In genomic region chr9:128322342-128323191, GRCh38 we compare ENCODE assay signal across 1 cellular context.
TF ChIP-seq lines count a peak whose summit lies in the region.

Gene COQ4 (plus strand): TSS chr9:128322839. CDS start chr9:128322859, 20 bp downstream.
Gene TRUB2 (minus strand): TSS chr9:128322447. CDS start chr9:128322408, 39 bp downstream.

TF ChIP-seq in HEK293, 187 proteins besides CTCF, POLR2A, EP300 and RAD21 (continued from another document and continues in another):
- TF ChIP-seq ZSCAN18 (tag by site-specific recombination; IDR thresholded peaks at IDR 0.05) = peak; percentile 37; the same call in 1 of the 2 replicates
- TF ChIP-seq ZNF830 (tag by site-specific recombination; IDR thresholded peaks at IDR 0.05; ENCODE audit: low read depth) = no peak
- TF ChIP-seq GLI2 (tag by site-specific recombination; IDR thresholded peaks at IDR 0.05; ENCODE audit: borderline replicate concordance, low read depth) = no peak
- peak; percentile 76 for TF ChIP-seq SP2 (tag by site-specific recombination; IDR thresholded peaks at IDR 0.05)
- peak; percentile 69 for TF ChIP-seq ZNF610 (tag by site-specific recombination; IDR thresholded peaks at IDR 0.05; ENCODE audit: borderline replicate concordance)
- peak; percentile 55 for TF ChIP-seq SCRT2 (tag by site-specific recombination; IDR thresholded peaks at IDR 0.05)
- TF ChIP-seq ZNF324 (tag by site-specific recombination; IDR thresholded peaks at IDR 0.05) = peak; percentile 89
- TF ChIP-seq, protein P1, sequence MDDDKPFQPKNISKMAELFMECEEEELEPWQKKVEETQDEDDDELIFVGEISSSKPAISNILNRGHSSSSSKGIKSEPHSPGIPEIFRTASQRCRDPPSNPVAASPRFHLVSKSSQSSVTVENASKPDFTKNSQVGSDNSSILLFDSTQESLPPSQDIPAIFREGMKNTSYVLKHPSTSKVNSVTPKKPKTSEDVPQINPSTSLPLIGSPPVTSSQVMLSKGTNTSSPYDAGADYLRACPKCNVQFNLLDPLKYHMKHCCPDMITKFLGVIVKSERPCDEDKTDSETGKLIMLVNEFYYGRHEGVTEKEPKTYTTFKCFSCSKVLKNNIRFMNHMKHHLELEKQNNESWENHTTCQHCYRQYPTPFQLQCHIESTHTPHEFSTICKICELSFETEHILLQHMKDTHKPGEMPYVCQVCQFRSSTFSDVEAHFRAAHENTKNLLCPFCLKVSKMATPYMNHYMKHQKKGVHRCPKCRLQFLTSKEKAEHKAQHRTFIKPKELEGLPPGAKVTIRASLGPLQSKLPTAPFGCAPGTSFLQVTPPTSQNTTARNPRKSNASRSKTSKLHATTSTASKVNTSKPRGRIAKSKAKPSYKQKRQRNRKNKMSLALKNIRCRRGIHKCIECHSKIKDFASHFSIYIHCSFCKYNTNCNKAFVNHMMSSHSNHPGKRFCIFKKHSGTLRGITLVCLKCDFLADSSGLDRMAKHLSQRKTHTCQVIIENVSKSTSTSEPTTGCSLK (tag by site-specific recombination; IDR thresholded peaks at IDR 0.05) = no peak
- TF ChIP-seq ZNF350 (tag by site-specific recombination; IDR thresholded peaks at IDR 0.05) = no peak
- TF ChIP-seq ZNF561 (tag by site-specific recombination; IDR thresholded peaks at IDR 0.05; ENCODE audit: borderline replicate concordance) = peak; percentile 80; the same call in 1 of the 2 replicates
- TF ChIP-seq ZNF707 (tag by site-specific recombination; IDR thresholded peaks at IDR 0.05) = no peak
- peak; percentile 71; the same call in 1 of the 2 replicates for TF ChIP-seq TCF7L2 (IDR thresholded peaks at IDR 0.05; ENCODE audit: borderline replicate concordance, low read depth, low read length)
- peak; percentile 95 for TF ChIP-seq ZFP37 (tag by site-specific recombination; IDR thresholded peaks at IDR 0.05)
- no peak; the same call in 1 of the 2 replicates for TF ChIP-seq ZNF768 (tag by site-specific recombination; IDR thresholded peaks at IDR 0.05)
- TF ChIP-seq, protein P2, sequence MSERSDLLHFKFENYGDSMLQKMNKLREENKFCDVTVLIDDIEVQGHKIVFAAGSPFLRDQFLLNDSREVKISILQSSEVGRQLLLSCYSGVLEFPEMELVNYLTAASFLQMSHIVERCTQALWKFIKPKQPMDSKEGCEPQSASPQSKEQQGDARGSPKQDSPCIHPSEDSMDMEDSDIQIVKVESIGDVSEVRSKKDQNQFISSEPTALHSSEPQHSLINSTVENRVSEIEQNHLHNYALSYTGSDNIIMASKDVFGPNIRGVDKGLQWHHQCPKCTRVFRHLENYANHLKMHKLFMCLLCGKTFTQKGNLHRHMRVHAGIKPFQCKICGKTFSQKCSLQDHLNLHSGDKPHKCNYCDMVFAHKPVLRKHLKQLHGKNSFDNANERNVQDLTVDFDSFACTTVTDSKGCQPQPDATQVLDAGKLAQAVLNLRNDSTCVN (tag by site-specific recombination; optimal IDR thresholded peaks at IDR 0.05) = peak; percentile 75
- peak; percentile 69 for TF ChIP-seq KLF10 (tag by site-specific recombination; IDR thresholded peaks at IDR 0.05)
- TF ChIP-seq KLF9 (tag by site-specific recombination; IDR thresholded peaks at IDR 0.05; ENCODE audit: low read depth) = peak; percentile 82
- TF ChIP-seq KLF17 (tag by site-specific recombination; IDR thresholded peaks at IDR 0.05) = peak; percentile 90; the same call in 1 of the 2 replicates
- TF ChIP-seq ZFP69B (tag by site-specific recombination; IDR thresholded peaks at IDR 0.05) = peak; percentile 86
- TF ChIP-seq PRDM10 (tag by site-specific recombination; IDR thresholded peaks at IDR 0.05) = peak; percentile 88
- TF ChIP-seq, protein P3, sequence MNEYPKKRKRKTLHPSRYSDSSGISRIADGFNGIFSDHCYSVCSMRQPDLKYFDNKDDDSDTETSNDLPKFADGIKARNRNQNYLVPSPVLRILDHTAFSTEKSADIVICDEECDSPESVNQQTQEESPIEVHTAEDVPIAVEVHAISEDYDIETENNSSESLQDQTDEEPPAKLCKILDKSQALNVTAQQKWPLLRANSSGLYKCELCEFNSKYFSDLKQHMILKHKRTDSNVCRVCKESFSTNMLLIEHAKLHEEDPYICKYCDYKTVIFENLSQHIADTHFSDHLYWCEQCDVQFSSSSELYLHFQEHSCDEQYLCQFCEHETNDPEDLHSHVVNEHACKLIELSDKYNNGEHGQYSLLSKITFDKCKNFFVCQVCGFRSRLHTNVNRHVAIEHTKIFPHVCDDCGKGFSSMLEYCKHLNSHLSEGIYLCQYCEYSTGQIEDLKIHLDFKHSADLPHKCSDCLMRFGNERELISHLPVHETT (tag by site-specific recombination; IDR thresholded peaks at IDR 0.05) = peak; percentile 99
- TF ChIP-seq, protein P4, sequence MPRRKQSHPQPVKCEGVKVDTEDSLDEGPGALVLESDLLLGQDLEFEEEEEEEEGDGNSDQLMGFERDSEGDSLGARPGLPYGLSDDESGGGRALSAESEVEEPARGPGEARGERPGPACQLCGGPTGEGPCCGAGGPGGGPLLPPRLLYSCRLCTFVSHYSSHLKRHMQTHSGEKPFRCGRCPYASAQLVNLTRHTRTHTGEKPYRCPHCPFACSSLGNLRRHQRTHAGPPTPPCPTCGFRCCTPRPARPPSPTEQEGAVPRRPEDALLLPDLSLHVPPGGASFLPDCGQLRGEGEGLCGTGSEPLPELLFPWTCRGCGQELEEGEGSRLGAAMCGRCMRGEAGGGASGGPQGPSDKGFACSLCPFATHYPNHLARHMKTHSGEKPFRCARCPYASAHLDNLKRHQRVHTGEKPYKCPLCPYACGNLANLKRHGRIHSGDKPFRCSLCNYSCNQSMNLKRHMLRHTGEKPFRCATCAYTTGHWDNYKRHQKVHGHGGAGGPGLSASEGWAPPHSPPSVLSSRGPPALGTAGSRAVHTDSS (tag by site-specific recombination; IDR thresholded peaks at IDR 0.05) = no peak
- peak; percentile 91 for TF ChIP-seq ZNF629 (tag by site-specific recombination; IDR thresholded peaks at IDR 0.05)
- TF ChIP-seq ZNF600 (tag by site-specific recombination; IDR thresholded peaks at IDR 0.05) = 0 out of 2 replicates have a peak, but pooled peaks have one; percentile 57
- peak; percentile 91 for TF ChIP-seq ZNF24 (tag by site-specific recombination; IDR thresholded peaks at IDR 0.05)
- TF ChIP-seq MYNN (tag by site-specific recombination; IDR thresholded peaks at IDR 0.05; ENCODE audit: borderline replicate concordance) = peak; percentile 52; the same call in 1 of the 2 replicates
- peak; percentile 86 for TF ChIP-seq ZEB2 (tag by site-specific recombination; IDR thresholded peaks at IDR 0.05)
- peak; percentile 97 for TF ChIP-seq YY2 (tag by site-specific recombination; IDR thresholded peaks at IDR 0.05)
- TF ChIP-seq ZNF174 (tag by site-specific recombination; IDR thresholded peaks at IDR 0.05) = no peak
- TF ChIP-seq, protein P5, sequence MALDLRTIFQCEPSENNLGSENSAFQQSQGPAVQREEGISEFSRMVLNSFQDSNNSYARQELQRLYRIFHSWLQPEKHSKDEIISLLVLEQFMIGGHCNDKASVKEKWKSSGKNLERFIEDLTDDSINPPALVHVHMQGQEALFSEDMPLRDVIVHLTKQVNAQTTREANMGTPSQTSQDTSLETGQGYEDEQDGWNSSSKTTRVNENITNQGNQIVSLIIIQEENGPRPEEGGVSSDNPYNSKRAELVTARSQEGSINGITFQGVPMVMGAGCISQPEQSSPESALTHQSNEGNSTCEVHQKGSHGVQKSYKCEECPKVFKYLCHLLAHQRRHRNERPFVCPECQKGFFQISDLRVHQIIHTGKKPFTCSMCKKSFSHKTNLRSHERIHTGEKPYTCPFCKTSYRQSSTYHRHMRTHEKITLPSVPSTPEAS (tag by site-specific recombination; IDR thresholded peaks at IDR 0.05) = peak; percentile 62; the same call in 1 of the 2 replicates
- TF ChIP-seq SP3 (tag by site-specific recombination; IDR thresholded peaks at IDR 0.05) = peak; percentile 91
- TF ChIP-seq MZF1 (tag by site-specific recombination; IDR thresholded peaks at IDR 0.05; ENCODE audit: borderline replicate concordance) = no peak
- peak; percentile 70; the same call in 1 of the 2 replicates for TF ChIP-seq ZNF121 (tag by site-specific recombination; IDR thresholded peaks at IDR 0.05)
- TF ChIP-seq ZNF785 (tag by site-specific recombination; IDR thresholded peaks at IDR 0.05) = peak; percentile 92
- TF ChIP-seq, protein P6, sequence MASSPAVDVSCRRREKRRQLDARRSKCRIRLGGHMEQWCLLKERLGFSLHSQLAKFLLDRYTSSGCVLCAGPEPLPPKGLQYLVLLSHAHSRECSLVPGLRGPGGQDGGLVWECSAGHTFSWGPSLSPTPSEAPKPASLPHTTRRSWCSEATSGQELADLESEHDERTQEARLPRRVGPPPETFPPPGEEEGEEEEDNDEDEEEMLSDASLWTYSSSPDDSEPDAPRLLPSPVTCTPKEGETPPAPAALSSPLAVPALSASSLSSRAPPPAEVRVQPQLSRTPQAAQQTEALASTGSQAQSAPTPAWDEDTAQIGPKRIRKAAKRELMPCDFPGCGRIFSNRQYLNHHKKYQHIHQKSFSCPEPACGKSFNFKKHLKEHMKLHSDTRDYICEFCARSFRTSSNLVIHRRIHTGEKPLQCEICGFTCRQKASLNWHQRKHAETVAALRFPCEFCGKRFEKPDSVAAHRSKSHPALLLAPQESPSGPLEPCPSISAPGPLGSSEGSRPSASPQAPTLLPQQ (tag by site-specific recombination; IDR thresholded peaks at IDR 0.05) = peak; percentile 96
- TF ChIP-seq ZNF214 (tag by site-specific recombination; IDR thresholded peaks at IDR 0.05; ENCODE audit: borderline replicate concordance) = no peak
- peak; percentile 19; the same call in 1 of the 2 replicates for TF ChIP-seq ZNF302 (tag by site-specific recombination; IDR thresholded peaks at IDR 0.05; ENCODE audit: low read depth)
- 0 out of 2 replicates have a peak, but pooled peaks have one; percentile 43 for TF ChIP-seq HOXD13 (CRISPR knock-in tag; IDR thresholded peaks at IDR 0.05; ENCODE audit: borderline replicate concordance)
- TF ChIP-seq, protein P7, sequence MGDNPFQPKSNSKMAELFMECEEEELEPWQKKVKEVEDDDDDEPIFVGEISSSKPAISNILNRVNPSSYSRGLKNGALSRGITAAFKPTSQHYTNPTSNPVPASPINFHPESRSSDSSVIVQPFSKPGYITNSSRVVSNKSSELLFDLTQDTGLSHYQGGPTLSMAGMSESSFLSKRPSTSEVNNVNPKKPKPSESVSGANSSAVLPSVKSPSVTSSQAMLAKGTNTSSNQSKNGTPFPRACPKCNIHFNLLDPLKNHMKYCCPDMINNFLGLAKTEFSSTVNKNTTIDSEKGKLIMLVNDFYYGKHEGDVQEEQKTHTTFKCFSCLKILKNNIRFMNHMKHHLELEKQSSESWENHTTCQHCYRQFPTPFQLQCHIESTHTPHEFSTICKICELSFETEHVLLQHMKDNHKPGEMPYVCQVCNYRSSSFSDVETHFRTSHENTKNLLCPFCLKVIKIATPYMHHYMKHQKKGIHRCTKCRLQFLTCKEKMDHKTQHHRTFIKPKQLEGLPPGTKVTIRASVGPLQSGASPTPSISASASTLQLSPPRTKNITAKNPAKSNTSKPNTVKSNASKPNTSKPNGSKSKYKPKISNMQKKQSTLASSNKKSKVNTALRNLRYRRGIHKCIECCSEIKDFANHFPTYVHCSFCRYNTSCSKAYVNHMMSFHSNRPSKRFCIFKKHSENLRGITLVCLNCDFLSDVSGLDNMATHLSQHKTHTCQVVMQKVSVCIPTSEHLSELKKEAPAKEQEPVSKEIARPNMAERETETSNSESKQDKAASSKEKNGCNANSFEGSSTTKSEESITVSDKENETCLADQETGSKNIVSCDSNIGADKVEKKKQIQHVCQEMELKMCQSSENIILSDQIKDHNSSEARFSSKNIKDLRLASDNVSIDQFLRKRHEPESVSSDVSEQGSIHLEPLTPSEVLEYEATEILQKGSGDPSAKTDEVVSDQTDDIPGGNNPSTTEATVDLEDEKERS (tag by site-specific recombination; IDR thresholded peaks at IDR 0.05) = no peak
